ENCODE assay signal across 8 cellular contexts in genomic region chr16:84504420-84505248, GRCh38.
A peak's percentile ranks its signal among the peaks of the same experiment; 100 is the strongest.
DNase-seq lines count a peak whose midpoint lies in the region; ATAC-seq, FAIRE-seq and TF ChIP-seq lines count a peak whose summit lies in the region.

MEAK7 (minus strand) TSS chr16:84504659; CDS start chr16:84498086, 6,573 bp downstream.

- peaks cover 11% of the 10 kb centered on the region for H3K4me1 Mint-ChIP-seq in nephron
- H3K4me1 Mint-ChIP-seq in stimulated activated naive CD8-positive, alpha-beta T cell treated with anti-CD3 and anti-CD28 coated beads, Interleukin-15, Interleukin-2, amounts not matched to agents 100 ng/mL and 50 ng/mL, for 24 hours (ENCODE audit: low read depth), result peaks cover 44% of the 10 kb centered on the region

- peak within 1 kb of the TSS; percentile 91 to 93 (median 91) for H3K4me3 Mint-ChIP-seq in nephron
- peak within 1 kb of the TSS; percentile 87 for H3K4me3 Mint-ChIP-seq in stimulated activated naive CD8-positive, alpha-beta T cell treated with anti-CD3 and anti-CD28 coated beads, Interleukin-15, Interleukin-2, amounts not matched to agents 100 ng/mL and 50 ng/mL, for 24 hours

- TF ChIP-seq CTCF in D721Med (IDR thresholded peaks at IDR 0.05; ENCODE audit: insufficient read depth, missing control alignments), result no peak
- no peak for TF ChIP-seq CTCF in fibroblast of pulmonary artery (IDR thresholded peaks at IDR 0.05; ENCODE audit: low read length, missing control alignments)
- TF ChIP-seq CTCF in nephron (IDR thresholded peaks at IDR 0.05; ENCODE audit: unreplicated experiment in 3 of 3), result no peak

- peak; percentile 86 for TF ChIP-seq POLR2A in Raji (IDR thresholded peaks at IDR 0.05; ENCODE audit: insufficient read depth, low read depth, low read length)

- peak within 1 kb of the TSS; percentile 31 to 91 (median 82) for H3K27ac Mint-ChIP-seq in nephron
- peak within 1 kb of the TSS; percentile 90 for H3K27ac Mint-ChIP-seq in stimulated activated naive CD8-positive, alpha-beta T cell treated with anti-CD3 and anti-CD28 coated beads, Interleukin-15, Interleukin-2, amounts not matched to agents 100 ng/mL and 50 ng/mL, for 24 hours

- peaks cover 7% of the 10 kb centered on the region for H3K27me3 Mint-ChIP-seq in nephron (ENCODE audit: low read depth)
- H3K27me3 Mint-ChIP-seq in stimulated activated naive CD8-positive, alpha-beta T cell treated with anti-CD3 and anti-CD28 coated beads, Interleukin-15, Interleukin-2, amounts not matched to agents 100 ng/mL and 50 ng/mL, for 24 hours, result no peaks in the 10 kb centered on the region

- ATAC-seq in GM21381 (IDR thresholded peaks at IDR 0.05; ENCODE audit: unreplicated experiment), result peak; percentile 97

- peak within 1 kb of the TSS; percentile 94 for H3K4me3 ChIP-seq in fibroblast of pulmonary artery (replicated peaks; ENCODE audit: low read depth, low read length)

- FAIRE-seq in D721Med (lab: Jason Lieb, UNC), result no peak

- peak; percentile 80 for DNase-seq in D721Med (ENCODE audit: insufficient read length, low spot score)
- peak; percentile 13 to 98 (median 95) for DNase-seq in HUDEP-2 (lab: John Stamatoyannopoulos, UW; ENCODE audit: unreplicated experiment in 76 of 76)
- peak; percentile 98 for DNase-seq in activated effector memory CD4-positive, alpha-beta T cell treated with Interleukin-2 at 50 U/mL for 16 hours
- peak; percentile 98 for DNase-seq in fibroblast of pulmonary artery (ENCODE audit: low read depth)

- H3K36me3 Mint-ChIP-seq in nephron (ENCODE audit: low read depth), result peaks cover 8% of the 10 kb centered on the region
- H3K36me3 Mint-ChIP-seq in stimulated activated naive CD8-positive, alpha-beta T cell treated with anti-CD3 and anti-CD28 coated beads, Interleukin-15, Interleukin-2, amounts not matched to agents 100 ng/mL and 50 ng/mL, for 24 hours (ENCODE audit: low read depth), result no peaks in the 10 kb centered on the region

- no peaks in the 10 kb centered on the region for H3K9me3 Mint-ChIP-seq in nephron
- H3K9me3 Mint-ChIP-seq in stimulated activated naive CD8-positive, alpha-beta T cell treated with anti-CD3 and anti-CD28 coated beads, Interleukin-15, Interleukin-2, amounts not matched to agents 100 ng/mL and 50 ng/mL, for 24 hours, result no peaks in the 10 kb centered on the region

Comparison
In these comparisons a context has a peak if more than half of its experiments do, and no peak if none do; other contexts are left out.
1. Peak in every context shown above with its lines: DNase-seq, ATAC-seq and H3K4me3 ChIP-seq.